Comparison of ENCODE assay signal across 29 cellular contexts in the genomic region with DNA sequence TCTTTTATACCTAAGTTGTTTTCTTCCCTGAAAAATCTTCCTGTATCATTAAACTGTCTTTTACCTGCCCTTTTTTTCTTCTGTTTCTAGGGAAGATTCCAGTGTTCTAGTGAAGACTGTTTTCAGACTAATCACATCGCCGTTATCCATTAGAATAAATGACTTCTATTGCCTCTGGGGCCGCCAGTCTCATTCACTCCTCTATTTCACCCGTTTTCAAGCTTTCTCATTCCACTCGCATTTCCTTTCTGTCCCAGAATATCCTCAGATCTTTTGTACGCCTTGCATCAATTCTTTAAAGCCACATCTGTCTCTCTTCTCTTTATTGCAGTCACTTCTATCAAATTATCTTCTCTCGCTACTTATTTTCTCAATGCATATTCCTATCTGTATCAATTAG.
"Had no signal": no experiment of that assay in that cellular context is flagged by ENCODE, and none has a peak within 500 bp of the region (broad histone marks: within the 10 kb centered on the region; RNA-seq: fewer than 3 reads in every experiment).

No MANE protein-coding gene starts in this region.

- H3K27ac Mint-ChIP-seq: dendritic cell treated with granulocyte-macrophage colony-stimulating factor and Interleukin-4, amounts not matched to agents 40 ng/mL and 50 ng/mL, for 4 days; effector memory CD8-positive, alpha-beta T cell; endodermal cell had no signal

- H3K27ac ChIP-seq: colonic mucosa, coronary artery, dorsolateral prefrontal cortex, epithelial cell of prostate, esophagus muscularis mucosa, esophagus squamous epithelium, foreskin keratinocyte, gastrocnemius medialis, gastroesophageal sphincter, heart left ventricle, heart right ventricle had no signal

- DNase-seq: colonic mucosa; cortex of kidney; dermis blood vessel endothelial cell; dorsolateral prefrontal cortex; effector CD4-positive, alpha-beta T cell; effector CD8-positive, alpha-beta T cell; effector memory CD4-positive, alpha-beta T cell; effector memory CD8-positive, alpha-beta T cell; endodermal cell; erythroblast; esophagus squamous epithelium; foreskin fibroblast; foreskin keratinocyte; foreskin melanocyte; gastrocnemius medialis; glutamatergic neuron; head of caudate nucleus; heart left ventricle; heart right ventricle had no signal

- H3K36me3 ChIP-seq: colonic mucosa, esophagus muscularis mucosa, esophagus squamous epithelium, gastrocnemius medialis, gastroesophageal sphincter, heart left ventricle, heart right ventricle had no signal

- ATAC-seq: effector memory CD8-positive, alpha-beta T cell; esophagus mucosa; foreskin keratinocyte; gastrocnemius medialis; gastroesophageal sphincter; heart left ventricle; heart right ventricle had no signal

- H3K27me3 Mint-ChIP-seq: dendritic cell treated with granulocyte-macrophage colony-stimulating factor and Interleukin-4, amounts not matched to agents 40 ng/mL and 50 ng/mL, for 4 days; effector memory CD8-positive, alpha-beta T cell had no signal

- H3K9me3 ChIP-seq: colonic mucosa, esophagus muscularis mucosa, esophagus squamous epithelium, gastrocnemius medialis, gastroesophageal sphincter, heart left ventricle had no signal

- FAIRE-seq: colon, endometrium, endothelial cell of umbilical vein, frontal cortex had no signal

- H3K4me3 Mint-ChIP-seq: dendritic cell treated with granulocyte-macrophage colony-stimulating factor and Interleukin-4, amounts not matched to agents 40 ng/mL and 50 ng/mL, for 4 days; effector memory CD8-positive, alpha-beta T cell; endodermal cell had no signal

- H3K4me3 ChIP-seq: colonic mucosa, coronary artery, dorsolateral prefrontal cortex, esophagus muscularis mucosa, esophagus squamous epithelium, gastrocnemius medialis, gastroesophageal sphincter, heart left ventricle, heart right ventricle had no signal

- H3K4me1 ChIP-seq: colonic mucosa, esophagus muscularis mucosa, esophagus squamous epithelium, foreskin keratinocyte, gastrocnemius medialis, gastroesophageal sphincter, heart left ventricle, heart right ventricle had no signal

- H3K9me3 Mint-ChIP-seq: endodermal cell had no signal

- H3K27me3 ChIP-seq: colonic mucosa, dorsolateral prefrontal cortex, esophagus muscularis mucosa, esophagus squamous epithelium, foreskin keratinocyte, gastrocnemius medialis, gastroesophageal sphincter, heart left ventricle, heart right ventricle had no signal
